1 cellular context compared by ENCODE assay signal in the genomic region with DNA sequence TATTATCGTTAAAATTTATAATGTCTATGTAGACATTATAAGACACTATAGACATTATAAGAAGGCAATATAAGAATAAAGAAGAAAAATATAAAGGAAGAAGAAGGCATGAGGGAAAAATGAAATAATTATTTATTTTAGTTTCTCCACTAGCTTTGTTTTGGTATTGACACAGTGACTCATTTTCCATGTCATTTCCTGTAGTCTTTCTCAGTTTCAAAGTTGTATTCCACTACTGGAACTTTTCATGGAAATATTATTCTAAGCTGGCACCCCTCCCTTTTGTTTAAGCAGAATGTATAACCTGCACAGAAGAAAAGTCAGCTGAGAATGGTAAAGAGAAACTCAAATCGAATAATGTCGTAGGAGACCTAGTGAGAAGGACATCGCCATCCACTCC.
TF ChIP-seq lines count a peak whose summit lies in the region.

No MANE protein-coding gene starts in this region.

TF ChIP-seq in SK-N-SH treated with all-trans-retinoic acid at 6 μM for 48 hours, 23 proteins besides CTCF, POLR2A, EP300 and RAD21 (continued from another document):
- TF ChIP-seq, protein P1, sequence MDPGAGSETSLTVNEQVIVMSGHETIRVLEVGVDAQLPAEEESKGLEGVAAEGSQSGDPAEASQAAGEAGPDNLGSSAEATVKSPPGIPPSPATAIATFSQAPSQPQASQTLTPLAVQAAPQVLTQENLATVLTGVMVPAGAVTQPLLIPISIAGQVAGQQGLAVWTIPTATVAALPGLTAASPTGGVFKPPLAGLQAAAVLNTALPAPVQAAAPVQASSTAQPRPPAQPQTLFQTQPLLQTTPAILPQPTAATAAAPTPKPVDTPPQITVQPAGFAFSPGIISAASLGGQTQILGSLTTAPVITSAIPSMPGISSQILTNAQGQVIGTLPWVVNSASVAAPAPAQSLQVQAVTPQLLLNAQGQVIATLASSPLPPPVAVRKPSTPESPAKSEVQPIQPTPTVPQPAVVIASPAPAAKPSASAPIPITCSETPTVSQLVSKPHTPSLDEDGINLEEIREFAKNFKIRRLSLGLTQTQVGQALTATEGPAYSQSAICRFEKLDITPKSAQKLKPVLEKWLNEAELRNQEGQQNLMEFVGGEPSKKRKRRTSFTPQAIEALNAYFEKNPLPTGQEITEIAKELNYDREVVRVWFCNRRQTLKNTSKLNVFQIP (CRISPR knock-in tag; IDR thresholded peaks at IDR 0.05; ENCODE audit: borderline replicate concordance, low read depth) = no peak
- TF ChIP-seq BACH2 (CRISPR knock-in tag; IDR thresholded peaks at IDR 0.05; ENCODE audit: borderline replicate concordance) (no peak), ZNF70 (CRISPR knock-in tag; IDR thresholded peaks at IDR 0.05) (no peak)
